22 cellular contexts compared by ENCODE assay signal in the genomic region with DNA sequence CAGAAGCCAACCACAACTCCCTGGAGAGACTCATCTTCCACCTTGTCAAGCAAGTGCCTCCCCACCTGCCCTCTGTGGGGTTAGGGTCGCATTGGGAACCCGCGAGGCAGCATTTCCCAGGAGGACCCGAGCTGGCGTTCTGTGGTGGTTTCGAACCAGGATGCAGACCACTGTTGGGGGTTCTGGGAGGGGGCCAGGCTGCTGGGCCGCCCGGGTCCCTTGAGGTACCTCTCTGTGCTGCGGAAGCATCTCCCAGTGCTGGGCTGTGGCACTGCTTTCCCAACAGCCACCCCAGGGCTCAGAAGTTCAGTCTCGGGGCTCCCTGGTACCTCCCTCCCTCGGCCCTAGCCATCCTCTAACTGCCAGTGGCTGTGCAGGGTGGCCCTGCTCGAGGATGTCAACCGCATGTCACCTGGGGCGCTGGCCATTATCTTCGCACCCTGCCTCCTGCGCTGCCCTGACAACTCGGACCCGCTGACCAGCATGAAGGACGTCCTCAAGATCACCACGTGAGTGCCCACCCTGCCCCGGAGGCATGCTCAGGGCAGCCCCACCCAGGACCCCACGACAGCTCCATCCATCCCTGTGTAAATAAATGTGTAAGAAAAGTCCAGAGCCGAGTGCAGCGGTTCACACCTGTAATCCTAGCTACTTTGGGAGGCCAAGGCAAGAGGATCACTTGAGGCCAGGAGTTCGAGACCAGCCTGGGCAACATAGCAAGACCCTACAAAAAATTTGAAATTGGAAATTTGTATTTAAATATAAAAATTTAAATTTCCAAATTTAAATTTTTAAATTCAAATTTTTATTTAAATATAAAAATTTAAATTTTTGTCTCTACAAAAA. TPM values are rescaled to one million over a fixed set of nuclear protein-coding genes. Genes with fewer than 3 reads are reported as not detected.
"Had no signal": no experiment of that assay in that cellular context is flagged by ENCODE, and none has a peak within 500 bp of the region (broad histone marks: within the 10 kb centered on the region; RNA-seq: fewer than 3 reads in every experiment).

No MANE protein-coding gene starts in this region.

- H3K79me2 ChIP-seq: parathyroid adenoma had no signal

- H3K4me1 ChIP-seq: ascending aorta, left ventricle myocardium inferior, parathyroid adenoma, suprapubic skin, transverse colon had no signal

- H3K27ac ChIP-seq: ascending aorta, brain microvascular endothelial cell, left ventricle myocardium inferior, parathyroid adenoma, stomach, suprapubic skin, transverse colon had no signal

- ATAC-seq: activated CD4-positive, CD25-positive, alpha-beta regulatory T cell treated with anti-CD3 and anti-CD28 coated beads, Interleukin-2, amount 50 U/mL, for 24 hours; activated naive CD4-positive, alpha-beta T cell treated with anti-CD3 and anti-CD28 coated beads, Interleukin-2, amount 50 U/mL, for 72 hours; activated T-helper 17 cell treated with anti-CD3 and anti-CD28 coated beads, Interleukin-2, amount 50 U/mL, for 72 hours; natural killer cell treated with Interleukin-12 subunit alpha and Interleukin-12 subunit beta and Interleukin-15 and Interleukin-18, amount 100 ng/mL, for 72 hours; sciatic nerve; stimulated activated memory B cell treated with anti-CD40 and anti-IgM and Interleukin-4, amounts not matched to agents 10 μg/mL and 1 μg/mL and 100 μg/mL, for 72 hours had no signal

- H2AFZ ChIP-seq: parathyroid adenoma had no signal

- H3K9me3 Mint-ChIP-seq: activated CD4-positive, alpha-beta memory T cell treated with anti-CD3 and anti-CD28 coated beads, Interleukin-2, amount 10 ng/mL, durations not matched to agents 7 days and 5 days; activated CD4-positive, alpha-beta T cell treated with anti-CD3 and anti-CD28 coated beads, Interleukin-2, amount 10 ng/mL, durations not matched to agents 24 days and 14 days; activated naive CD4-positive, alpha-beta T cell treated with anti-CD3 and anti-CD28 coated beads, Interleukin-2, amount 50 U/mL, for 72 hours; activated T-helper 17 cell treated with anti-CD3 and anti-CD28 coated beads, Interleukin-2, amount 50 U/mL, for 72 hours; dendritic cell treated with granulocyte-macrophage colony-stimulating factor and Interleukin-4, amounts not matched to agents 40 ng/mL and 50 ng/mL, for 4 days; natural killer cell treated with Interleukin-12 subunit alpha and Interleukin-12 subunit beta and Interleukin-15 and Interleukin-18, amount 100 ng/mL, for 72 hours had no signal

- H3K27me3 ChIP-seq: ascending aorta, brain microvascular endothelial cell, stomach, suprapubic skin, transverse colon had no signal

- H3K27me3 Mint-ChIP-seq: activated CD4-positive, alpha-beta memory T cell treated with anti-CD3 and anti-CD28 coated beads, Interleukin-2, amount 10 ng/mL, durations not matched to agents 7 days and 5 days; activated CD4-positive, alpha-beta T cell treated with anti-CD3 and anti-CD28 coated beads, Interleukin-2, amount 10 ng/mL, durations not matched to agents 24 days and 14 days; activated T-helper 17 cell treated with anti-CD3 and anti-CD28 coated beads, Interleukin-2, amount 50 U/mL, for 72 hours; dendritic cell treated with granulocyte-macrophage colony-stimulating factor and Interleukin-4, amounts not matched to agents 40 ng/mL and 50 ng/mL, for 4 days; natural killer cell treated with Interleukin-12 subunit alpha and Interleukin-12 subunit beta and Interleukin-15 and Interleukin-18, amount 100 ng/mL, for 72 hours; stimulated activated memory B cell treated with anti-CD40 and anti-IgM and Interleukin-4, amounts not matched to agents 10 μg/mL and 1 μg/mL and 100 μg/mL, for 72 hours had no signal

- H3K4me3 ChIP-seq: ascending aorta, left ventricle myocardium inferior, stomach, suprapubic skin, transverse colon had no signal

- DNase-seq: activated CD4-positive, alpha-beta memory T cell treated with anti-CD3 and anti-CD28 coated beads, Interleukin-2, amount 10 ng/mL, durations not matched to agents 7 days and 5 days; activated CD4-positive, alpha-beta T cell treated with anti-CD3 and anti-CD28 coated beads, Interleukin-2, amount 10 ng/mL, durations not matched to agents 24 days and 14 days; brain microvascular endothelial cell; effector CD4-positive, alpha-beta T cell; erythroblast; foreskin fibroblast; left ventricle myocardium inferior; small intestine; stimulated activated CD4-positive, alpha-beta T cell treated with anti-CD3 and anti-CD28 coated beads, Interleukin-15, amount 100 ng/mL, for 24 hours; stomach; transverse colon had no signal

- H3K4me3 Mint-ChIP-seq: activated CD4-positive, alpha-beta memory T cell treated with anti-CD3 and anti-CD28 coated beads, Interleukin-2, amount 10 ng/mL, durations not matched to agents 7 days and 5 days; activated CD4-positive, alpha-beta T cell treated with anti-CD3 and anti-CD28 coated beads, Interleukin-2, amount 10 ng/mL, durations not matched to agents 24 days and 14 days; activated T-helper 17 cell treated with anti-CD3 and anti-CD28 coated beads, Interleukin-2, amount 50 U/mL, for 72 hours; dendritic cell treated with granulocyte-macrophage colony-stimulating factor and Interleukin-4, amounts not matched to agents 40 ng/mL and 50 ng/mL, for 4 days; natural killer cell treated with Interleukin-12 subunit alpha and Interleukin-12 subunit beta and Interleukin-15 and Interleukin-18, amount 100 ng/mL, for 72 hours; stimulated activated memory B cell treated with anti-CD40 and anti-IgM and Interleukin-4, amounts not matched to agents 10 μg/mL and 1 μg/mL and 100 μg/mL, for 72 hours had no signal

- H3K27ac Mint-ChIP-seq: activated CD4-positive, alpha-beta memory T cell treated with anti-CD3 and anti-CD28 coated beads, Interleukin-2, amount 10 ng/mL, durations not matched to agents 7 days and 5 days; activated CD4-positive, alpha-beta T cell treated with anti-CD3 and anti-CD28 coated beads, Interleukin-2, amount 10 ng/mL, durations not matched to agents 24 days and 14 days; activated naive CD4-positive, alpha-beta T cell treated with anti-CD3 and anti-CD28 coated beads, Interleukin-2, amount 50 U/mL, for 72 hours; activated T-helper 17 cell treated with anti-CD3 and anti-CD28 coated beads, Interleukin-2, amount 50 U/mL, for 72 hours; dendritic cell treated with granulocyte-macrophage colony-stimulating factor and Interleukin-4, amounts not matched to agents 40 ng/mL and 50 ng/mL, for 4 days; natural killer cell treated with Interleukin-12 subunit alpha and Interleukin-12 subunit beta and Interleukin-15 and Interleukin-18, amount 100 ng/mL, for 72 hours; stimulated activated memory B cell treated with anti-CD40 and anti-IgM and Interleukin-4, amounts not matched to agents 10 μg/mL and 1 μg/mL and 100 μg/mL, for 72 hours had no signal

- H3K9me3 ChIP-seq: ascending aorta, left ventricle myocardium inferior, stomach, suprapubic skin, transverse colon had no signal

- H3K36me3 Mint-ChIP-seq: natural killer cell treated with Interleukin-12 subunit alpha and Interleukin-12 subunit beta and Interleukin-15 and Interleukin-18, amount 100 ng/mL, for 72 hours had no signal

RNA-seq across cellular contexts. Expression of gene USHBP1, which starts 57.6 kb away (rescaled TPM):
- total RNA-seq: fibroblast of lung; natural killer cell treated with Interleukin-12 subunit alpha and Interleukin-12 subunit beta and Interleukin-15 and Interleukin-18, amount 100 ng/mL, for 72 hours had no signal
- polyA plus RNA-seq: fibroblast of lung had no signal
